Comparison of ENCODE assay signal across 10 cellular contexts in the genomic region with DNA sequence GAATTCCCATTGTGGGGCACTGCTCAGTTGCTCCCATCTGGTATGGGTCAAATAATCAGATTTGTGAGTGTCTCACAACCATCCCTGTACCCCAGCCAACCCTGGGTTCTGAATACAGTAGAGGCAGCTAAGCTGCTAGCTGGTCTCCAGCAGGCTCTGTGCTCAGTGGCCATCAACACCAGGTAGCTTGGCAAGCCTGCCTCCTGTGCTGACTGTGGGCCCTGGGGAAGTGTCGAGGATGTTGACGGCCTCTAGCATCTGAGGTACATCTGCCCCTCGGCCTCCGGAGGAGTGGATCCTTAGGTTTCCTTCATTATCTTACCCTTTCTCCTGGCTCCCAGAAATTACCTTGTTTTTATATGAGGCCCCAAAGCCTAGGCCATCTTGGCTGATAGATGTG. TPM values are rescaled to one million over a fixed set of nuclear protein-coding genes. Genes with fewer than 3 reads are reported as not detected.
DNase-seq lines count a peak whose midpoint lies in the region; ATAC-seq and TF ChIP-seq lines count a peak whose summit lies in the region.
"Had no signal": no experiment of that assay in that cellular context is flagged by ENCODE, and none has a peak within 500 bp of the region (broad histone marks: within the 10 kb centered on the region; RNA-seq: fewer than 3 reads in every experiment).

No MANE protein-coding gene starts in this region.

- H3K27me3 ChIP-seq in BLaER1 (no peaks in the 10 kb centered on the region), Karpas-422 (ENCODE audit: low read length) (no peaks in the 10 kb centered on the region)

- H4K20me1 ChIP-seq in BLaER1, result peaks cover 100% of the 10 kb centered on the region
- H4K20me1 ChIP-seq in Karpas-422 (ENCODE audit: insufficient read depth, low read depth, low read length), result peaks cover 90% of the 10 kb centered on the region

- H3K4me1 ChIP-seq in BLaER1 (peaks cover 100% of the 10 kb centered on the region), Karpas-422 (ENCODE audit: low read length) (peaks cover 86% of the 10 kb centered on the region), mucosa of descending colon (ENCODE audit: low read depth) (peaks cover 80% of the 10 kb centered on the region)

- H3K4me3 ChIP-seq in BLaER1 (peak overlapping the region; percentile 10; the same call in 1 of the 2 replicates), Karpas-422 (ENCODE audit: low read length) (no peak overlapping the region; the same call in 1 of the 2 replicates), mucosa of descending colon (no peak overlapping the region)
- H3K4me3 ChIP-seq: PC-9 had no signal

- no peak overlapping the region for H2AFZ ChIP-seq in Karpas-422 (ENCODE audit: low read length)
- H2AFZ ChIP-seq: PC-9 had no signal

- DNase-seq in Karpas-422, result no peak
- no peak for DNase-seq in osteocyte (ENCODE audit: extremely low spot score, unreplicated experiment)
- DNase-seq in GDM1 (lab: John Stamatoyannopoulos, UW), result no peak
- DNase-seq in NK-92 (lab: John Stamatoyannopoulos, UW; ENCODE audit: unreplicated experiment), result no peak
- DNase-seq in mucosa of descending colon, result no peak
- DNase-seq: DMS53, PC-9 had no signal

- H3K4me1 Mint-ChIP-seq in dendritic cell treated with granulocyte-macrophage colony-stimulating factor and Interleukin-4, amounts not matched to agents 40 ng/mL and 50 ng/mL, for 4 days (ENCODE audit: low read depth), result peaks cover 88% of the 10 kb centered on the region
- peaks cover 53% of the 10 kb centered on the region for H3K4me1 Mint-ChIP-seq in osteocyte (ENCODE audit: unreplicated experiment)

- no peaks in the 10 kb centered on the region for H3K9me3 Mint-ChIP-seq in dendritic cell treated with granulocyte-macrophage colony-stimulating factor and Interleukin-4, amounts not matched to agents 40 ng/mL and 50 ng/mL, for 4 days
- no peaks in the 10 kb centered on the region for H3K9me3 Mint-ChIP-seq in osteocyte (ENCODE audit: unreplicated experiment)

- peak overlapping the region; percentile 36 for H3K9ac ChIP-seq in BLaER1
- peak overlapping the region; percentile 36 for H3K9ac ChIP-seq in Karpas-422 (ENCODE audit: low read length)

- TF ChIP-seq CTCF in osteocyte (IDR thresholded peaks at IDR 0.05) (no peak), mucosa of descending colon (IDR thresholded peaks at IDR 0.05) (no peak)

- H3K36me3 ChIP-seq in BLaER1, result peaks cover 60% of the 10 kb centered on the region
- no peaks in the 10 kb centered on the region for H3K36me3 ChIP-seq in Karpas-422 (ENCODE audit: insufficient read depth, low read length)
- no peaks in the 10 kb centered on the region for H3K36me3 ChIP-seq in mucosa of descending colon (ENCODE audit: low read depth)

- peak overlapping the region; percentile 89 for H3K4me2 ChIP-seq in BLaER1
- peak overlapping the region; percentile 28 for H3K4me2 ChIP-seq in Karpas-422 (ENCODE audit: low read depth, low read length, poor library complexity, severe bottlenecking)
- H3K4me2 ChIP-seq: PC-9 had no signal

- H3K27ac ChIP-seq in BLaER1 (peak overlapping the region; percentile 54), Karpas-422 (ENCODE audit: low read length) (peak overlapping the region; percentile 58)
- H3K27ac ChIP-seq: PC-9 had no signal

- H3K9me3 ChIP-seq in BLaER1 (no peaks in the 10 kb centered on the region), Karpas-422 (ENCODE audit: low read length) (no peaks in the 10 kb centered on the region), mucosa of descending colon (no peaks in the 10 kb centered on the region)

- peaks cover 37% of the 10 kb centered on the region for H3K36me3 Mint-ChIP-seq in dendritic cell treated with granulocyte-macrophage colony-stimulating factor and Interleukin-4, amounts not matched to agents 40 ng/mL and 50 ng/mL, for 4 days (ENCODE audit: low read depth)
- H3K36me3 Mint-ChIP-seq in osteocyte (ENCODE audit: unreplicated experiment), result no peaks in the 10 kb centered on the region

- ATAC-seq in mucosa of descending colon (no peak), GM21737 (IDR thresholded peaks at IDR 0.05; ENCODE audit: unreplicated experiment) (no peak)

- intact Hi-C loops in dendritic cell treated with granulocyte-macrophage colony-stimulating factor and Interleukin-4, amounts not matched to agents 40 ng/mL and 50 ng/mL, for 4 days (cut with micrococcal nuclease), result no loop called here
- intact Hi-C loops in mucosa of descending colon (cut with DNase I, micrococcal nuclease), result no loop called here

- peak overlapping the region; percentile 23 for H3K4me3 Mint-ChIP-seq in dendritic cell treated with granulocyte-macrophage colony-stimulating factor and Interleukin-4, amounts not matched to agents 40 ng/mL and 50 ng/mL, for 4 days
- H3K4me3 Mint-ChIP-seq in osteocyte (ENCODE audit: unreplicated experiment), result no peak overlapping the region

- H3K27ac Mint-ChIP-seq in dendritic cell treated with granulocyte-macrophage colony-stimulating factor and Interleukin-4, amounts not matched to agents 40 ng/mL and 50 ng/mL, for 4 days, result peak overlapping the region; percentile 60
- peak overlapping the region; percentile 41 for H3K27ac Mint-ChIP-seq in osteocyte (ENCODE audit: unreplicated experiment)

- H3K9me2 ChIP-seq in Karpas-422 (replicated peaks; ENCODE audit: insufficient read depth, low read length), result no peaks in the 10 kb centered on the region

- H3K27me3 Mint-ChIP-seq in dendritic cell treated with granulocyte-macrophage colony-stimulating factor and Interleukin-4, amounts not matched to agents 40 ng/mL and 50 ng/mL, for 4 days, result no peaks in the 10 kb centered on the region
- no peaks in the 10 kb centered on the region for H3K27me3 Mint-ChIP-seq in osteocyte (ENCODE audit: unreplicated experiment)

- peaks cover 99% of the 10 kb centered on the region for H3K79me2 ChIP-seq in Karpas-422 (ENCODE audit: low read length)

RNA-seq across cellular contexts. Expression of a gene that starts 13.3 kb away (rescaled TPM):
- 67.6 and 84.8 TPM in 2 replicates for total RNA-seq in Karpas-422 (2014; rRNA removed; shearing (Covaris generic); ENCODE audit: low replicate concordance)
- total RNA-seq in osteocyte (57.6 and 63.4 TPM in 2 replicates), mucosa of descending colon (10 to 100 TPM; 48.0 to 55.1 (median 51.9) TPM)

RNA-seq across cellular contexts. Expression of a gene that starts 54.3 kb away (rescaled TPM):
- total RNA-seq in Karpas-422 (2014; rRNA removed; shearing (Covaris generic); ENCODE audit: low replicate concordance), result 28.0 and 38.8 TPM in 2 replicates
- 35.3 and 36.5 TPM in 2 replicates for total RNA-seq in osteocyte
- 10 to 100 TPM; 26.7 to 35.2 (median 28.6) TPM for total RNA-seq in mucosa of descending colon
